In genomic region chr10:112565434-112566053, GRCh38 we compare ENCODE assay signal across 9 cellular contexts.
DNase-seq lines count a peak whose midpoint lies in the region; ATAC-seq and TF ChIP-seq lines count a peak whose summit lies in the region.
"Had no signal": no experiment of that assay in that cellular context is flagged by ENCODE, and none has a peak within 500 bp of the region (broad histone marks: within the 10 kb centered on the region; RNA-seq: fewer than 3 reads in every experiment).

No MANE protein-coding gene starts in this region.

- TF ChIP-seq EP300 in esophagus muscularis mucosa (IDR thresholded peaks at IDR 0.05) (no peak), neural cell (conservative IDR thresholded peaks at IDR 0.05; ENCODE audit: poor library complexity, severe bottlenecking) (no peak)

- no peaks in the 10 kb centered on the region for H3K9me2 ChIP-seq in neural cell (ENCODE audit: insufficient read depth, low read length)

- H3K4me1 ChIP-seq in esophagus muscularis mucosa, result no peaks in the 10 kb centered on the region

- no peaks in the 10 kb centered on the region for H3K9me3 Mint-ChIP-seq in CD4-positive, alpha-beta T cell
- H3K9me3 Mint-ChIP-seq: central memory CD8-positive, alpha-beta T cell had no signal

- H3K4me3 ChIP-seq in NB4 (ENCODE audit: low read depth, low read length) (no peak overlapping the region), esophagus muscularis mucosa (no peak overlapping the region), neural cell (ENCODE audit: low read length) (no peak overlapping the region)

- peaks cover 5% of the 10 kb centered on the region for H3K36me3 Mint-ChIP-seq in CD4-positive, alpha-beta T cell (ENCODE audit: low read depth)

- no peaks in the 10 kb centered on the region for H4K20me1 ChIP-seq in neural cell (ENCODE audit: insufficient read depth)

- WGBS in esophagus muscularis mucosa, result 50% methylated on average over 4 of the region's 4 CpGs

- CTCF ChIA-PET in CD4-positive, alpha-beta T cell (lab: Charles Lee), result no interaction called here

- no peaks in the 10 kb centered on the region for H3K4me1 Mint-ChIP-seq in CD4-positive, alpha-beta T cell (ENCODE audit: low read depth)
- H3K4me1 Mint-ChIP-seq: central memory CD8-positive, alpha-beta T cell had no signal

- in situ Hi-C loops in SK-MEL-5 (cut with HindIII; ENCODE audit: low pct_unique_long_range_greater_than_20kb, low sequenced_read_pairs), result no loop called here

- no peak for TF ChIP-seq POLR2A in NB4 (IDR thresholded peaks at IDR 0.05; ENCODE audit: extremely low read depth, insufficient read length)
- no peak for TF ChIP-seq POLR2A in esophagus muscularis mucosa (IDR thresholded peaks at IDR 0.05; ENCODE audit: low read depth)

- no peaks in the 10 kb centered on the region for H3K9me3 ChIP-seq in esophagus muscularis mucosa
- no peaks in the 10 kb centered on the region for H3K9me3 ChIP-seq in neural cell (ENCODE audit: low read length)
- H3K9me3 ChIP-seq in CD4-positive, alpha-beta T cell (ENCODE audit: control insufficient read depth, low read length), result no peaks in the 10 kb centered on the region

- no peaks in the 10 kb centered on the region for H3K27me3 ChIP-seq in esophagus muscularis mucosa
- H3K27me3 ChIP-seq in neural cell (ENCODE audit: insufficient read depth, low read depth, low read length), result no peaks in the 10 kb centered on the region
- no peaks in the 10 kb centered on the region for H3K27me3 ChIP-seq in CD4-positive, alpha-beta T cell (ENCODE audit: control insufficient read depth, insufficient read depth, low read length)

- no peak for ATAC-seq in GM21529 (IDR thresholded peaks at IDR 0.05; ENCODE audit: unreplicated experiment)
- no peak for ATAC-seq in CD4-positive, alpha-beta T cell (ENCODE audit: poor library complexity)

- TF ChIP-seq CTCF in NB4 (IDR thresholded peaks at IDR 0.05; ENCODE audit: low read depth, low read length) (peak; percentile 54), esophagus muscularis mucosa (IDR thresholded peaks at IDR 0.05) (peak in 2 of 3 experiments; percentile 48 to 53), neural cell (IDR thresholded peaks at IDR 0.05; ENCODE audit: poor library complexity, severe bottlenecking) (peak; percentile 77)
- TF ChIP-seq CTCF in CD4-positive, alpha-beta T cell (IDR thresholded peaks at IDR 0.05), result no peak

- POLR2A ChIA-PET in CD4-positive, alpha-beta T cell (lab: Charles Lee), result no interaction called here

- H3K79me2 ChIP-seq in neural cell (replicated peaks; ENCODE audit: insufficient read depth, low read length), result no peaks in the 10 kb centered on the region

- H3K4me3 Mint-ChIP-seq in CD4-positive, alpha-beta T cell, result no peak overlapping the region
- H3K4me3 Mint-ChIP-seq: central memory CD8-positive, alpha-beta T cell had no signal

- no peak overlapping the region for H3K4me2 ChIP-seq in neural cell (ENCODE audit: low read length)

- H3K36me3 ChIP-seq in esophagus muscularis mucosa (no peaks in the 10 kb centered on the region), neural cell (ENCODE audit: insufficient read depth, low read length) (no peaks in the 10 kb centered on the region)

- no peaks in the 10 kb centered on the region for H3F3A ChIP-seq in neural cell (ENCODE audit: insufficient read depth, low read length, poor library complexity, severe bottlenecking)

- intact Hi-C loops in esophagus muscularis mucosa (cut with DNase I), result loop anchor here (10.0 kb wide), 1 partner anchor 819 kb away; no protein-coding TSS in a partner anchor
- intact Hi-C loops in CD4-positive, alpha-beta T cell (cut with DNase I, micrococcal nuclease), result loop anchor here in 1 of 2 experiments (5.0 kb wide), 1 partner anchor 822 kb away; no protein-coding TSS in a partner anchor

- H3K27ac ChIP-seq in esophagus muscularis mucosa (replicated peaks in 1 of 4) (no peak overlapping the region), neural cell (ENCODE audit: low read length) (no peak overlapping the region)
- no peak overlapping the region for H3K27ac ChIP-seq in CD4-positive, alpha-beta T cell (ENCODE audit: low read depth, low read length)

- TF ChIP-seq RAD21 in neural cell (conservative IDR thresholded peaks at IDR 0.05), result peak; percentile 86

- H2AFZ ChIP-seq in neural cell (ENCODE audit: low read depth, low read length), result no peak overlapping the region

- peak; percentile 72 for DNase-seq in A172 (ENCODE audit: low spot score)
- peak; percentile 6 for DNase-seq in GF-D8 (lab: John Stamatoyannopoulos, UW)
- peak; percentile 70 for DNase-seq in NB4 (ENCODE audit: low read depth)
- peak; percentile 90 for DNase-seq in SK-MEL-5 (ENCODE audit: low read depth, low spot score)
- no peak for DNase-seq in esophagus muscularis mucosa (ENCODE audit: extremely low spot score)
- no peak for DNase-seq in CD4-positive, alpha-beta T cell

- H3K9ac ChIP-seq in neural cell (ENCODE audit: low read length), result no peak overlapping the region

- no peaks in the 10 kb centered on the region for H3K27me3 Mint-ChIP-seq in CD4-positive, alpha-beta T cell
- H3K27me3 Mint-ChIP-seq: central memory CD8-positive, alpha-beta T cell had no signal

- no peak overlapping the region for H3K27ac Mint-ChIP-seq in CD4-positive, alpha-beta T cell

TF ChIP-seq in neural cell, 6 proteins besides CTCF, POLR2A, EP300 and RAD21:
- TF ChIP-seq TAF1 (IDR thresholded peaks at IDR 0.05; ENCODE audit: low read depth) (no peak), SMC3 (conservative IDR thresholded peaks at IDR 0.05; ENCODE audit: poor library complexity) (peak; percentile 84)
TF ChIP-seq in neural cell: peak in this region for 1.

Comparison
In these comparisons a context has a peak if more than half of its experiments do, and no peak if none do; other contexts are left out.
1. DNase-seq: peak in A172 (single experiment), GF-D8 (single experiment), NB4 (single experiment) and SK-MEL-5 (single experiment); none in esophagus muscularis mucosa (single experiment) and CD4-positive, alpha-beta T cell (0 of 10).